In genomic region chr4:152943673-152944072, GRCh38 we compare ENCODE assay signal across 1 cellular context.
TF ChIP-seq lines count a peak whose summit lies in the region.

No MANE protein-coding gene starts in this region.

TF ChIP-seq in WTC11, 78 proteins besides CTCF, POLR2A, EP300 and RAD21 (continued from another document):
- no peak for TF ChIP-seq JUN (CRISPR knock-in tag; IDR thresholded peaks at IDR 0.05)
- no peak for TF ChIP-seq CREM (CRISPR knock-in tag; IDR thresholded peaks at IDR 0.05)
- TF ChIP-seq GTF2I (CRISPR knock-in tag; conservative IDR thresholded peaks at IDR 0.05) = no peak
- TF ChIP-seq ZNF671 (CRISPR knock-in tag; IDR thresholded peaks at IDR 0.05) = no peak
- TF ChIP-seq ZNF121 (CRISPR knock-in tag; IDR thresholded peaks at IDR 0.05) = no peak
- TF ChIP-seq, protein P1, sequence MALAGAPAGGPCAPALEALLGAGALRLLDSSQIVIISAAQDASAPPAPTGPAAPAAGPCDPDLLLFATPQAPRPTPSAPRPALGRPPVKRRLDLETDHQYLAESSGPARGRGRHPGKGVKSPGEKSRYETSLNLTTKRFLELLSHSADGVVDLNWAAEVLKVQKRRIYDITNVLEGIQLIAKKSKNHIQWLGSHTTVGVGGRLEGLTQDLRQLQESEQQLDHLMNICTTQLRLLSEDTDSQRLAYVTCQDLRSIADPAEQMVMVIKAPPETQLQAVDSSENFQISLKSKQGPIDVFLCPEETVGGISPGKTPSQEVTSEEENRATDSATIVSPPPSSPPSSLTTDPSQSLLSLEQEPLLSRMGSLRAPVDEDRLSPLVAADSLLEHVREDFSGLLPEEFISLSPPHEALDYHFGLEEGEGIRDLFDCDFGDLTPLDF (CRISPR knock-in tag; IDR thresholded peaks at IDR 0.05) = no peak
- TF ChIP-seq ZSCAN18 (CRISPR knock-in tag; IDR thresholded peaks at IDR 0.05) = no peak
- TF ChIP-seq ZNF425 (CRISPR knock-in tag; conservative IDR thresholded peaks at IDR 0.05) = no peak
